In the genomic region with DNA sequence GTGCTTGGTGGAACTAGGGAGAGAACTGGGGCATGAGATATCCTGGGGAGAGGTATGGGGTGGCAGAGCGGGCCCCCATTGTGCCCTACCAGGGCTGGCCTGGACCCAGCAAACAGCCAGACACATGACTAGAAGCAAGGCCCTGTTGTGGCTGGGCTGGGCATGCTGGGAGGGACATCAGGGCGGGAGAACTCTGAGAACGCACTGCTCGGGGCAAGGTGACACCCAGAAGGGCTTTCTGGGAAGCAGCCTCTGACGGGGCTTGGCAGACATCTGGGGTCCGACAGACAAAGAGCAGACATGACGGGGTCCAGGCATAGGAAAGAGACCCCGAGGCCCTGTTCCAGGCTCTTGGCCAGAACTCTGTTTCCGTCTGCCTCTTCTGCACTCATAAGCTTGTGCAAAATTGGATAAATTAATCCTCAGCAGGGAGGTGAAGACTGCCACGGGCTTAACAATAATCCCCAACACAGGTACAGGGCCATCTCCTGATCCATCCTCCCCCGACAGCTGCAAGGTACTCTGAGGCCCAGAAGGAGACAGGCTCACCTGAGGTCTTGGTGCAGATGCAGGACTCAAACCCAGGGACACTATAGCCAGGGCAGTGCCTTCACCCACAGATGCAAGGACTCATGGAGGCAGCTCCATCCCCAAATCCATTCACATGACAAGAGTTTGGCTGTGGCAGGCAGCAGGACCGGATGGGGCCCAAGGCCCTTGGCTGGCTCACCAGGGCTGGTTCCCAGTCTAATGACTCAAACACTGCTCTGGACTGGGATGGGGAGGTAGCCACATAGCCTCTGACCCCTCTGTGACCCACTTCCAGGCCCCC, we compare ENCODE assay signal across 12 cellular contexts. TPM values are rescaled to one million over a fixed set of nuclear protein-coding genes. Genes with fewer than 3 reads are reported as not detected.
DNase-seq lines count a peak whose midpoint lies in the region; ATAC-seq and TF ChIP-seq lines count a peak whose summit lies in the region.
"Had no signal": no experiment of that assay in that cellular context is flagged by ENCODE, and none has a peak within 500 bp of the region (broad histone marks: within the 10 kb centered on the region; RNA-seq: fewer than 3 reads in every experiment).

No MANE protein-coding gene starts in this region.

- peaks cover 90% of the 10 kb centered on the region for H3K79me2 ChIP-seq in neural progenitor cell (ENCODE audit: low read depth)

- WGBS in gastroesophageal sphincter (ENCODE audit: low coverage in 1 of 2), 2 donors, result 20% methylated on average over 1 of the region's 12 CpGs; no CpG with 5 or more reads in 1 of the 2 donors
- 79 to 85% methylated on average over 10 to 12 of the region's 12 CpGs for WGBS in body of pancreas, 2 donors

- 0 out of 20 replicates have a peak overlapping the region, but pooled peaks of 1 of the 10 experiments have one; percentile 24 for H3K4me3 ChIP-seq in BLaER1 treated with 17β-estradiol and CSF1 and Interleukin-3, amounts not matched to agents 10 nM and 100 nM
- H3K4me3 ChIP-seq in gastroesophageal sphincter (no peak overlapping the region), neural progenitor cell (no peak overlapping the region), body of pancreas (no peak overlapping the region)

- ATAC-seq in gastroesophageal sphincter (no peak), HG02981 (IDR thresholded peaks at IDR 0.05; ENCODE audit: unreplicated experiment) (no peak), HG02840 (IDR thresholded peaks at IDR 0.05; ENCODE audit: low FRiP score, unreplicated experiment) (no peak), body of pancreas (no peak)

- H3K27me3 Mint-ChIP-seq in neural progenitor cell (ENCODE audit: insufficient read depth, low read depth), result peaks cover under 1% of the 10 kb centered on the region

- peaks cover 41 to 84% (median 67%) of the 10 kb centered on the region in 11 experiments for H3K36me3 ChIP-seq in BLaER1 treated with 17β-estradiol and CSF1 and Interleukin-3, amounts not matched to agents 10 nM and 100 nM
- H3K36me3 ChIP-seq in gastroesophageal sphincter, result peaks cover 0 to 17% of the 10 kb centered on the region in 2 donors
- no peaks in the 10 kb centered on the region for H3K36me3 ChIP-seq in neural progenitor cell
- H3K36me3 ChIP-seq in body of pancreas (replicated peaks in 1 of 2; ENCODE audit: insufficient read depth in 1 of 2, low read depth in 2 of 2), result no peaks in the 10 kb centered on the region

- POLR2A ChIA-PET in RWPE1 (lab: Yijun Ruan, JAX; ENCODE audit: low non-redundant PET), result no interaction called here

- H3K27ac ChIP-seq in BLaER1 treated with 17β-estradiol and CSF1 and Interleukin-3, amounts not matched to agents 10 nM and 100 nM, result peak overlapping the region in 4 of 11 experiments; percentile 14 to 49 (median 30); a peak in 9 of 22 replicates
- H3K27ac ChIP-seq in RWPE1 (peak overlapping the region; percentile 58), gastroesophageal sphincter (peak overlapping the region in 3 of 4 donors; percentile 38 to 66 (median 62)), neural progenitor cell (no peak overlapping the region), body of pancreas (peak overlapping the region in 2 of 4 donors; percentile 51 to 53)

- CTCF ChIA-PET in RWPE1 (lab: Yijun Ruan, JAX), result interaction anchor here (0.6 kb wide), 2 partner anchors 59 to 190 kb away, joined by 3 read pairs; no protein-coding TSS in a partner anchor

- H2AFZ ChIP-seq in neural progenitor cell (replicated peaks), result no peak overlapping the region

- no peaks in the 10 kb centered on the region for H3K9me3 Mint-ChIP-seq in neural progenitor cell

- TF ChIP-seq POLR2A in gastroesophageal sphincter (IDR thresholded peaks at IDR 0.05) (no peak), body of pancreas (IDR thresholded peaks at IDR 0.05) (no peak)

- H3K9ac ChIP-seq in BLaER1 treated with 17β-estradiol and CSF1 and Interleukin-3, amounts not matched to agents 10 nM and 100 nM, result peak overlapping the region; percentile 12 to 74 (median 44); a peak in 15 of 22 replicates
- H3K9ac ChIP-seq in neural progenitor cell, result no peak overlapping the region

- H3K4me1 Mint-ChIP-seq in neural progenitor cell, result peaks cover 68% of the 10 kb centered on the region

- H3K4me2 ChIP-seq in BLaER1 treated with 17β-estradiol and CSF1 and Interleukin-3, amounts not matched to agents 10 nM and 100 nM, result peak overlapping the region; percentile 17 to 100 (median 52); a peak in 20 of 22 replicates
- no peak overlapping the region for H3K4me2 ChIP-seq in neural progenitor cell

- DNase-seq in RWPE1 (ENCODE audit: low spot score), result no peak
- no peak for DNase-seq in neural progenitor cell (ENCODE audit: low spot score)
- DNase-seq in HuH-7.5 (ENCODE audit: low spot score), result no peak
- no peak for DNase-seq in body of pancreas
- DNase-seq: activated CD4-positive, alpha-beta T cell treated with anti-CD3 and anti-CD28 coated beads, Interleukin-2, amount 50 U/mL, for 4 hours; activated naive CD4-positive, alpha-beta T cell treated with anti-CD3 and anti-CD28 coated beads, Interleukin-2, amount 50 U/mL, for 16 hours; GDM1; NCI-H1417 had no signal

- peaks cover 3% of the 10 kb centered on the region for H3F3A ChIP-seq in neural progenitor cell (ENCODE audit: low read depth)

- intact Hi-C loops in body of pancreas (cut with DNase I), result no loop called here

- no peak for TF ChIP-seq CTCF in RWPE1 (conservative IDR thresholded peaks at IDR 0.05; ENCODE audit: low read depth)
- no peak for TF ChIP-seq CTCF in gastroesophageal sphincter (IDR thresholded peaks at IDR 0.05)
- no peak for TF ChIP-seq CTCF in neural progenitor cell (IDR thresholded peaks at IDR 0.05)
- no peak for TF ChIP-seq CTCF in body of pancreas (IDR thresholded peaks at IDR 0.05)

- H3K27ac Mint-ChIP-seq in neural progenitor cell, result peak overlapping the region; percentile 76

- peak overlapping the region; percentile 21 for H3K4me3 Mint-ChIP-seq in neural progenitor cell

- peaks cover 77 to 95% (median 94%) of the 10 kb centered on the region in 11 experiments for H4K20me1 ChIP-seq in BLaER1 treated with 17β-estradiol and CSF1 and Interleukin-3, amounts not matched to agents 10 nM and 100 nM
- H4K20me1 ChIP-seq in neural progenitor cell (ENCODE audit: low read depth), result peaks cover 93% of the 10 kb centered on the region

- peaks cover 92 to 96% (median 93%) of the 10 kb centered on the region in 10 experiments for H3K4me1 ChIP-seq in BLaER1 treated with 17β-estradiol and CSF1 and Interleukin-3, amounts not matched to agents 10 nM and 100 nM
- H3K4me1 ChIP-seq in gastroesophageal sphincter, result peaks cover 0 to 84% (median 21%) of the 10 kb centered on the region in 3 donors
- peaks cover 8% of the 10 kb centered on the region for H3K4me1 ChIP-seq in neural progenitor cell
- H3K4me1 ChIP-seq in body of pancreas, result peaks cover 44% of the 10 kb centered on the region

- TF ChIP-seq EP300 in gastroesophageal sphincter (IDR thresholded peaks at IDR 0.05), result no peak

- no peaks in the 10 kb centered on the region for H3K9me3 ChIP-seq in BLaER1 treated with 17β-estradiol and CSF1 and Interleukin-3, amounts not matched to agents 10 nM and 100 nM (replicated peaks in 1 of 11)
- H3K9me3 ChIP-seq in gastroesophageal sphincter, result no peaks in the 10 kb centered on the region
- no peaks in the 10 kb centered on the region for H3K9me3 ChIP-seq in neural progenitor cell (ENCODE audit: low read depth)
- H3K9me3 ChIP-seq in body of pancreas, result no peaks in the 10 kb centered on the region

- H3K36me3 Mint-ChIP-seq in neural progenitor cell, result peaks cover 5% of the 10 kb centered on the region

- H3K27me3 ChIP-seq in BLaER1 treated with 17β-estradiol and CSF1 and Interleukin-3, amounts not matched to agents 10 nM and 100 nM, result no peaks in the 10 kb centered on the region
- H3K27me3 ChIP-seq in gastroesophageal sphincter (no peaks in the 10 kb centered on the region), neural progenitor cell (no peaks in the 10 kb centered on the region), body of pancreas (no peaks in the 10 kb centered on the region)

RNA-seq across cellular contexts. Expression of a gene that starts 5.4 kb away (rescaled TPM):
- total RNA-seq in gastroesophageal sphincter (10 to 100 TPM; 16.1 to 90.7 (median 56.1) TPM), neural progenitor cell (ENCODE audit: low replicate concordance) (12.7 and 41.0 TPM in 2 replicates), body of pancreas (10 to 100 TPM; 22.3 to 88.0 TPM)
